33 cellular contexts compared by ENCODE assay signal in the genomic region with DNA sequence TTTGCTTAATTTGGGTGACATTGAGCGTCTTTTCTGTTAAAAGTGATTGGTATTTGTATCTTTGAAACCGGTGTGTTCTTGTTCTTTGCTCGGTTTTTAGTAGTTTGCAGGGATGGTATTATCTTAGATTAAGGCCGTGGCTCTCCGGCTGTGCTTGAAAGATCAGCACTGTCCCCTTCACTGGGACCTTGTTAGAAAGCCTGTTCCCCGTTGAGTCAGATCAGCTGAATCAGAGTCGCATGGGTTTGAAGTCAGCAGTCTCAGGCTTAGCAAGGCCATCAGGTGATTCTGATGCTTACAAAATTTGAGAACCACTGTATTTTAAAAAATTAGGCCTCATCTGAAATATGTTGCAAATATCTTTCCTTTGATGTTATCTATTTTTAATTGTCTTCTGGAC. TPM values are rescaled to one million over a fixed set of nuclear protein-coding genes. Genes with fewer than 3 reads are reported as not detected.
"Had no signal": no experiment of that assay in that cellular context is flagged by ENCODE, and none has a peak within 500 bp of the region (broad histone marks: within the 10 kb centered on the region; RNA-seq: fewer than 3 reads in every experiment).

No MANE protein-coding gene starts in this region.

- H3K36me3 ChIP-seq: adrenal gland, brain microvascular endothelial cell, breast epithelium had no signal

- H3K9me3 ChIP-seq: adrenal gland, body of pancreas, breast epithelium had no signal

- H3K27ac ChIP-seq: adrenal gland, body of pancreas, brain microvascular endothelial cell, breast epithelium, VCaP had no signal

- ATAC-seq: activated CD4-positive, alpha-beta T cell treated with anti-CD3 and anti-CD28 coated beads for 36 hours; activated CD4-positive, CD25-positive, alpha-beta regulatory T cell treated with anti-CD3 and anti-CD28 coated beads, Interleukin-2, amount 50 U/mL, for 24 hours; activated CD8-positive, alpha-beta memory T cell treated with anti-CD3 and anti-CD28 coated beads, Interleukin-2, amount 10 ng/mL, durations not matched to agents 7 days and 5 days; activated CD8-positive, alpha-beta T cell treated with anti-CD3 and anti-CD28 coated beads, Interleukin-2, amount 10 ng/mL, durations not matched to agents 7 days and 5 days; activated naive CD4-positive, alpha-beta T cell treated with anti-CD3 and anti-CD28 coated beads, Interleukin-2, amount 50 U/mL, for 72 hours; body of pancreas; WTC11 had no signal

- H3K27me3 ChIP-seq: body of pancreas, breast epithelium had no signal

- DNase-seq: activated CD4-positive, alpha-beta memory T cell treated with anti-CD3 and anti-CD28 coated beads, Interleukin-2, amount 10 ng/mL, durations not matched to agents 7 days and 5 days; activated CD4-positive, alpha-beta T cell treated with anti-CD3 and anti-CD28 coated beads for 1 hour; activated CD4-positive, alpha-beta T cell treated with anti-CD3 and anti-CD28 coated beads for 36 hours; activated CD4-positive, alpha-beta T cell treated with anti-CD3 and anti-CD28 coated beads for 48 hours; activated CD4-positive, alpha-beta T cell treated with anti-CD3 and anti-CD28 coated beads, Interleukin-2, amount 10 ng/mL, durations not matched to agents 7 days and 5 days; activated CD4-positive, alpha-beta T cell treated with anti-CD3 and anti-CD28 coated beads, Interleukin-2, amount 50 U/mL, for 48 hours; activated CD4-positive, CD25-positive, alpha-beta regulatory T cell; activated CD8-positive, alpha-beta memory T cell treated with anti-CD3 and anti-CD28 coated beads for 24 hours; activated CD8-positive, alpha-beta memory T cell treated with anti-CD3 and anti-CD28 coated beads, Interleukin-2, amount 10 ng/mL, durations not matched to agents 7 days and 5 days; activated CD8-positive, alpha-beta memory T cell treated with anti-CD3 and anti-CD28 coated beads, Interleukin-2, amount 50 U/mL, for 48 hours; activated CD8-positive, alpha-beta T cell treated with anti-CD3 and anti-CD28 coated beads, Interleukin-2, amount 10 ng/mL, durations not matched to agents 7 days and 5 days; activated effector memory CD4-positive, alpha-beta T cell treated with Interleukin-2 at 50 U/mL for 16 hours; activated gamma-delta T cell; activated naive CD4-positive, alpha-beta T cell treated with anti-CD3 and anti-CD28 coated beads, Interleukin-2, amount 50 U/mL, for 16 hours; activated naive CD4-positive, alpha-beta T cell treated with Interleukin-2 at 50 U/mL for 16 hours; activated naive CD8-positive, alpha-beta T cell treated with anti-CD3 and anti-CD28 coated beads for 36 hours; activated T-cell treated with anti-CD3 and anti-CD28 coated beads, Interleukin-2, amount 50 U/mL, for 24 hours; activated T-cell treated with anti-CD3 and anti-CD28 coated beads, Interleukin-2, amount 50 U/mL, for 48 hours; adrenal gland; amniotic stem cell; aorta; body of pancreas; brain microvascular endothelial cell; central memory CD4-positive, alpha-beta T cell; T-helper 1 cell; T-helper 2 cell; T-helper 9 cell had no signal

- H3K4me3 ChIP-seq: adrenal gland, body of pancreas, breast epithelium had no signal

- H3K4me1 ChIP-seq: breast epithelium had no signal

RNA-seq across cellular contexts. Expression of gene DIRAS2, which starts 5.0 kb away (rescaled TPM):
- total RNA-seq: activated CD4-positive, alpha-beta memory T cell treated with anti-CD3 and anti-CD28 coated beads, Interleukin-2, amount 10 ng/mL, durations not matched to agents 7 days and 5 days; activated CD4-positive, alpha-beta T cell treated with anti-CD3 and anti-CD28 coated beads for 36 hours; activated CD4-positive, alpha-beta T cell treated with anti-CD3 and anti-CD28 coated beads, Interleukin-2, amount 10 ng/mL, durations not matched to agents 7 days and 5 days; activated CD8-positive, alpha-beta memory T cell treated with anti-CD3 and anti-CD28 coated beads, Interleukin-2, amount 10 ng/mL, durations not matched to agents 7 days and 5 days; activated CD8-positive, alpha-beta T cell treated with anti-CD3 and anti-CD28 coated beads, Interleukin-2, amount 10 ng/mL, durations not matched to agents 7 days and 5 days; activated naive CD4-positive, alpha-beta T cell treated with anti-CD3 and anti-CD28 coated beads, Interleukin-2, amount 50 U/mL, for 72 hours; activated naive CD8-positive, alpha-beta T cell treated with anti-CD3 and anti-CD28 coated beads for 36 hours; activated T-helper 2 cell treated with anti-CD3 and anti-CD28 coated beads, Interferon-gamma antibody, Interleukin-2, Interleukin-4, amounts not matched to agents 10 μg/mL and 5 μg/mL and 100 μg/mL, durations not matched to agents 14 hours and 24 hours and 36 hours; aorta had no signal
- polyA plus RNA-seq: aorta had no signal
